In the genomic region with DNA sequence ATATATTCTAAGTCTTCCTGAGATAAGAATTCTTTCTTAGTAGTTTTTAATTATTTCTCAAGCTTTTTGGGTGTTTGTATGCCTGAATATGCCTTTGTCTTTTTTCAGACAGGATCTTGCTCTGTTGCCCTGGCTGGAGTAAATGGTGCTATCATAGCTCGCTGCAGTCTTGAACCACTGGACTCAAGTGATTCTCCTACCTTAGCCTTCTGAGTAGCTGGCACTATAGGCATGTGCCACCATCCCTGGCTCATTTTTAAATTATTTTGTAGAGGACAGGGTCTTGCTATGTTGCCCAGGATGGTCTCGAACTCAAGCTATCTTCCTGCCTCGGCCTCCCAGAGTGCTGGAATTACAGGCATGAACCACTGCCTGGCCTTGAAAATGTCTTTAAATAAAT, we compare ENCODE assay signal across 30 cellular contexts.
"Had no signal": no experiment of that assay in that cellular context is flagged by ENCODE, and none has a peak within 500 bp of the region (broad histone marks: within the 10 kb centered on the region; RNA-seq: fewer than 3 reads in every experiment).

No MANE protein-coding gene starts in this region.

- H3K4me2 ChIP-seq: smooth muscle cell had no signal

- H3K4me1 ChIP-seq: pancreas, spleen, suprapubic skin, upper lobe of right lung had no signal

- H3K4me3 ChIP-seq: pancreas, psoas muscle, skin epidermis, smooth muscle cell, spleen, suprapubic skin, testis, tibial artery, transverse colon, upper lobe of right lung, uterus had no signal

- H3K4me1 Mint-ChIP-seq: nephron progenitor cell had no signal

- H3K9me3 Mint-ChIP-seq: natural killer cell treated with Interleukin-12 subunit alpha and Interleukin-12 subunit beta and Interleukin-15 and Interleukin-18, amount 100 ng/mL, for 72 hours; stimulated activated memory B cell treated with anti-CD40 and anti-IgM and Interleukin-4, amounts not matched to agents 10 μg/mL and 1 μg/mL and 100 μg/mL, for 72 hours; stimulated activated naive CD8-positive, alpha-beta T cell treated with anti-CD3 and anti-CD28 coated beads, Interleukin-15, amount 100 ng/mL, for 72 hours; type B pancreatic cell had no signal

- H3K27me3 Mint-ChIP-seq: naive thymus-derived CD8-positive, alpha-beta T cell; natural killer cell treated with Interleukin-12 subunit alpha and Interleukin-12 subunit beta and Interleukin-15 and Interleukin-18, amount 100 ng/mL, for 72 hours; stimulated activated memory B cell treated with anti-CD40 and anti-IgM and Interleukin-4, amounts not matched to agents 10 μg/mL and 1 μg/mL and 100 μg/mL, for 72 hours; stimulated activated naive CD8-positive, alpha-beta T cell treated with anti-CD3 and anti-CD28 coated beads, Interleukin-15, amount 100 ng/mL, for 72 hours; type B pancreatic cell had no signal

- H3K27ac ChIP-seq: neutrophil, pancreas, psoas muscle, skin epidermis, spleen, suprapubic skin, testis, tibial artery, transverse colon, upper lobe of right lung, uterus had no signal

- H3K9me3 ChIP-seq: neutrophil, pancreas, psoas muscle, suprapubic skin, testis, tibial artery, transverse colon, upper lobe of right lung, uterus had no signal

- H3K27ac Mint-ChIP-seq: natural killer cell treated with Interleukin-12 subunit alpha and Interleukin-12 subunit beta and Interleukin-15 and Interleukin-18, amount 100 ng/mL, for 72 hours; nephron progenitor cell; stimulated activated memory B cell treated with anti-CD40 and anti-IgM and Interleukin-4, amounts not matched to agents 10 μg/mL and 1 μg/mL and 100 μg/mL, for 72 hours; stimulated activated naive CD8-positive, alpha-beta T cell treated with anti-CD3 and anti-CD28 coated beads, Interleukin-15, amount 100 ng/mL, for 72 hours; type B pancreatic cell had no signal

- FAIRE-seq: pancreas had no signal

- H3K4me3 Mint-ChIP-seq: naive thymus-derived CD8-positive, alpha-beta T cell; natural killer cell treated with Interleukin-12 subunit alpha and Interleukin-12 subunit beta and Interleukin-15 and Interleukin-18, amount 100 ng/mL, for 72 hours; nephron progenitor cell; neural crest cell; stimulated activated memory B cell treated with anti-CD40 and anti-IgM and Interleukin-4, amounts not matched to agents 10 μg/mL and 1 μg/mL and 100 μg/mL, for 72 hours; stimulated activated naive CD8-positive, alpha-beta T cell treated with anti-CD3 and anti-CD28 coated beads, Interleukin-15, amount 100 ng/mL, for 72 hours; type B pancreatic cell had no signal

- ATAC-seq: naive thymus-derived CD8-positive, alpha-beta T cell; natural killer cell treated with Interleukin-12 subunit alpha and Interleukin-12 subunit beta and Interleukin-15 and Interleukin-18, amount 100 ng/mL, for 72 hours; pancreas; psoas muscle; right cardiac atrium; sciatic nerve; stimulated activated memory B cell treated with anti-CD40 and anti-IgM and Interleukin-4, amounts not matched to agents 10 μg/mL and 1 μg/mL and 100 μg/mL, for 72 hours; stimulated activated naive CD8-positive, alpha-beta T cell treated with anti-CD3 and anti-CD28 coated beads, Interleukin-15, amount 100 ng/mL, for 72 hours; stimulated activated naive CD8-positive, alpha-beta T cell treated with anti-CD3 and anti-CD28 coated beads, Interleukin-15, Interleukin-2, amounts not matched to agents 100 U/mL and 50 U/mL, for 24 hours; upper lobe of right lung had no signal

- H3K27me3 ChIP-seq: neutrophil, pancreas, spleen, suprapubic skin, testis, tibial artery, transverse colon, upper lobe of right lung, uterus had no signal

- DNase-seq: naive thymus-derived CD8-positive, alpha-beta T cell; nephron progenitor cell; nucleus accumbens; pancreas; psoas muscle; right cardiac atrium; spleen; stimulated activated CD4-positive, alpha-beta T cell treated with anti-CD3 and anti-CD28 coated beads, Interleukin-12 subunit alpha, Interleukin-12 subunit beta, amount 100 ng/mL, for 4 hours; stimulated activated CD4-positive, alpha-beta T cell treated with anti-CD3 and anti-CD28 coated beads, Interleukin-1b, Interleukin-23, amount 100 ng/mL, for 48 hours; stimulated activated CD4-positive, alpha-beta T cell treated with anti-CD3 and anti-CD28 coated beads, Interleukin-4, amount 100 ng/mL, for 1 hour; stimulated activated CD4-positive, alpha-beta T cell treated with anti-CD3 and anti-CD28 coated beads, Interleukin-4, amount 100 ng/mL, for 4 hours; stimulated activated CD8-positive, alpha-beta memory T cell treated with anti-CD3 and anti-CD28 coated beads, Interleukin-4, amount 100 ng/mL, for 48 hours; stimulated activated naive CD4-positive, alpha-beta T cell; stimulated activated naive CD8-positive, alpha-beta T cell treated with anti-CD3 and anti-CD28 coated beads, Interleukin-15, amount 100 ng/mL, for 72 hours; stimulated activated naive CD8-positive, alpha-beta T cell treated with anti-CD3 and anti-CD28 coated beads, Interleukin-15, Interleukin-2, amounts not matched to agents 100 U/mL and 50 U/mL, for 24 hours; substantia nigra; testis; tibial artery; transverse colon; upper lobe of right lung; uterus had no signal

- H3K36me3 ChIP-seq: pancreas, uterus had no signal
